Comparison of ENCODE assay signal across 11 cellular contexts in genomic region chr7:66219805-66220204, GRCh38.
"Had no signal": no experiment of that assay in that cellular context is flagged by ENCODE, and none has a peak within 500 bp of the region (broad histone marks: within the 10 kb centered on the region; RNA-seq: fewer than 3 reads in every experiment).

No MANE protein-coding gene starts in this region.

- FAIRE-seq: H1, H54 had no signal

- H3K27ac ChIP-seq: GM23248 had no signal

- ATAC-seq: GM23338, HCT116 had no signal

- H3K4me1 ChIP-seq: HAP-1 had no signal

- H3K4me3 ChIP-seq: GM23248, GM23338, HAP-1 had no signal

- H3K4me2 ChIP-seq: GM23338 had no signal

- H3K9me3 ChIP-seq: HAP-1 had no signal

- H3K36me3 ChIP-seq: HAP-1 had no signal

- DNase-seq: GM23248, GOT3, H7, H9, HCEC 1CT, HFFc6 had no signal

- H3K9ac ChIP-seq: GM23248 had no signal

- H2AFZ ChIP-seq: GM23248, GM23338 had no signal
